In the genomic region with DNA sequence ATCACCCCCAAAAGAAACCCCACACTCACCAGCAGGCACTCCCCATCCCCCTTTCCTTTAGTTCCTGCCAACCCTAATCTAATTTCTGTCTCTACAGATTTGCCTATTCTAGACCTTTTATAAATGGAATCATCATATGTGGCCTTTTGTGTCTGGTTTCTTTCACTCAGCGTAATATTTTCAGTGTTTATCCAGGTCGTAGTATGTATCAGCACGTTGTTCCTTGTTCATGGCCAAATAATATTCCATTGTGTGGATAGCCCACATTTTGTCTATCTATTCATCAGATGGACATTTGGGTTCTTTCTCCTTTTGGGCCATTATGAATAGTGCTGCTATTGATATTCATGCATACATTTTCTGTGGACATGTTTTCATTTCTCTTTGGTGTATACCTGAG, we compare ENCODE assay signal across 28 cellular contexts.
"Had no signal": no experiment of that assay in that cellular context is flagged by ENCODE, and none has a peak within 500 bp of the region (broad histone marks: within the 10 kb centered on the region; RNA-seq: fewer than 3 reads in every experiment).

No MANE protein-coding gene starts in this region.

- H3K27me3 Mint-ChIP-seq: naive B cell; stimulated activated naive CD8-positive, alpha-beta T cell treated with anti-CD3 and anti-CD28 coated beads, Interleukin-15, amount 100 ng/mL, for 72 hours had no signal

- H3K36me3 ChIP-seq: gastrocnemius medialis, right lobe of liver, thyroid gland had no signal

- H3K36me3 Mint-ChIP-seq: mesothelial cell of epicardium had no signal

- H3K4me2 ChIP-seq: hepatocyte had no signal

- H3K9me3 ChIP-seq: gastrocnemius medialis, heart left ventricle, left lung, mucosa of descending colon, pancreas, right lobe of liver, thyroid gland, vagina had no signal

- H3K27me3 ChIP-seq: dorsolateral prefrontal cortex, gastrocnemius medialis, heart left ventricle, hepatocyte, left lung, pancreas, right lobe of liver, thyroid gland, vagina had no signal

- ATAC-seq: esophagus mucosa; mucosa of descending colon; stimulated activated naive CD8-positive, alpha-beta T cell treated with anti-CD3 and anti-CD28 coated beads, Interleukin-15, amount 100 ng/mL, for 72 hours had no signal

- H3K27ac ChIP-seq: dorsolateral prefrontal cortex, epithelial cell of prostate, gastrocnemius medialis, heart left ventricle, hepatocyte, left lung, pancreas, right lobe of liver, thyroid gland, vagina had no signal

- H3K4me1 Mint-ChIP-seq: endodermal cell; mesothelial cell of epicardium; stimulated activated naive CD8-positive, alpha-beta T cell treated with anti-CD3 and anti-CD28 coated beads, Interleukin-15, amount 100 ng/mL, for 72 hours had no signal

- H3K9me3 Mint-ChIP-seq: endodermal cell; mesothelial cell of epicardium; naive B cell; nephron progenitor cell; stimulated activated naive CD8-positive, alpha-beta T cell treated with anti-CD3 and anti-CD28 coated beads, Interleukin-15, amount 100 ng/mL, for 72 hours had no signal

- H2AFZ ChIP-seq: hepatocyte had no signal

- H3K4me3 ChIP-seq: dorsolateral prefrontal cortex, gastrocnemius medialis, heart left ventricle, hepatocyte, left lung, mucosa of descending colon, pancreas, right lobe of liver, thyroid gland, vagina had no signal

- H3K79me2 ChIP-seq: hepatocyte had no signal

- H3K4me1 ChIP-seq: gastrocnemius medialis, heart left ventricle, left lung, pancreas, right lobe of liver, thyroid gland, vagina had no signal

- DNase-seq: cortex of kidney; effector CD4-positive, alpha-beta T cell; foreskin fibroblast; gastrocnemius medialis; left cardiac atrium; mesenchymal stem cell; mucosa of descending colon; naive B cell; nephron progenitor cell; occipital lobe; small intestine; stimulated activated CD4-positive, alpha-beta T cell treated with anti-CD3 and anti-CD28 coated beads, Interleukin-15, amount 100 ng/mL, for 24 hours; stimulated activated CD4-positive, alpha-beta T cell treated with anti-CD3 and anti-CD28 coated beads, Interleukin-4, amount 100 ng/mL, for 1 hour; stimulated activated CD8-positive, alpha-beta memory T cell treated with anti-CD3 and anti-CD28 coated beads, Interleukin-4, amount 100 ng/mL, for 48 hours; stimulated activated naive CD4-positive, alpha-beta T cell; stimulated activated naive CD8-positive, alpha-beta T cell treated with anti-CD3 and anti-CD28 coated beads, Interleukin-15, amount 100 ng/mL, for 72 hours; thyroid gland had no signal

- H3K27ac Mint-ChIP-seq: endodermal cell; mesothelial cell of epicardium; naive B cell; nephron progenitor cell; stimulated activated naive CD8-positive, alpha-beta T cell treated with anti-CD3 and anti-CD28 coated beads, Interleukin-15, amount 100 ng/mL, for 72 hours had no signal

- H3K4me3 Mint-ChIP-seq: endodermal cell; mesothelial cell of epicardium; naive B cell; nephron progenitor cell; stimulated activated naive CD8-positive, alpha-beta T cell treated with anti-CD3 and anti-CD28 coated beads, Interleukin-15, amount 100 ng/mL, for 72 hours had no signal
